Comparison of ENCODE assay signal across 12 cellular contexts in genomic region chr16:85051067-85051709, GRCh38.
"Had no signal": no experiment of that assay in that cellular context is flagged by ENCODE, and none has a peak within 500 bp of the region (broad histone marks: within the 10 kb centered on the region; RNA-seq: fewer than 3 reads in every experiment).

No MANE protein-coding gene starts in this region.

- H3K27me3 ChIP-seq: right atrium auricular region, spleen had no signal

- ATAC-seq: activated CD4-positive, CD25-positive, alpha-beta regulatory T cell treated with anti-CD3 and anti-CD28 coated beads, Interleukin-2, amount 50 U/mL, for 24 hours; left lobe of liver had no signal

- H3K4me3 ChIP-seq: right atrium auricular region, spleen had no signal

- H3K36me3 ChIP-seq: right atrium auricular region had no signal

- H3K9me3 ChIP-seq: right atrium auricular region, spleen had no signal

- DNase-seq: activated CD4-positive, alpha-beta T cell treated with anti-CD3 and anti-CD28 coated beads, Interleukin-2, amount 50 U/mL, for 4 hours; activated effector memory CD4-positive, alpha-beta T cell treated with Interleukin-2 at 50 U/mL for 16 hours; activated T-cell treated with anti-CD3 and anti-CD28 coated beads, Interleukin-2, amount 50 U/mL, for 1 hour; anterior cingulate cortex; head of caudate nucleus; spleen; stimulated activated naive CD4-positive, alpha-beta T cell had no signal

- FAIRE-seq: endometrium, islet of Langerhans had no signal

- H3K27ac ChIP-seq: right atrium auricular region, spleen had no signal
